19 cellular contexts compared by ENCODE assay signal in genomic region chr9:83070257-83070656, GRCh38.
DNase-seq lines count a peak whose midpoint lies in the region; ATAC-seq and TF ChIP-seq lines count a peak whose summit lies in the region.
"Had no signal": no experiment of that assay in that cellular context is flagged by ENCODE, and none has a peak within 500 bp of the region (broad histone marks: within the 10 kb centered on the region; RNA-seq: fewer than 3 reads in every experiment).

No MANE protein-coding gene starts in this region.

- H3K4me3 ChIP-seq in AG10803 (ENCODE audit: low read length) (no peak overlapping the region), astrocyte of the cerebellum (ENCODE audit: low read depth, low read length) (no peak overlapping the region)
- H3K4me3 ChIP-seq: sigmoid colon, tibial artery had no signal

- no peak for ATAC-seq in GM18498 (IDR thresholded peaks at IDR 0.05; ENCODE audit: unreplicated experiment)
- ATAC-seq in HG03139 (IDR thresholded peaks at IDR 0.05; ENCODE audit: unreplicated experiment), result no peak
- ATAC-seq: left lobe of liver had no signal

- DNase-seq in AG10803 (ENCODE audit: low read depth) (peak; percentile 73), HCEC 1CT (peak; percentile 75), astrocyte of the cerebellum (ENCODE audit: low read depth) (peak; percentile 61), iris pigment epithelial cell (ENCODE audit: low read depth) (peak; percentile 35), SIG-M5 treated with dmso at 0.1 percent for 504 hours (lab: John Stamatoyannopoulos, UW; ENCODE audit: unreplicated experiment) (no peak), SHP77 treated with DMSO at 0.1 percent for 48 hours (lab: John Stamatoyannopoulos, UW) (no peak)
- DNase-seq: activated CD4-positive, alpha-beta T cell treated with anti-CD3 and anti-CD28 coated beads, Interleukin-2, amount 50 U/mL, for 4 hours; AML-193; amygdala; erythroblast; glutamatergic neuron; NCI-H146; NCI-H69; sigmoid colon; stimulated activated naive CD4-positive, alpha-beta T cell; tibial artery had no signal

- in situ Hi-C loops in astrocyte of the cerebellum (cut with HindIII; ENCODE audit: low sequenced_read_pairs), result no loop called here

- no peak for TF ChIP-seq CTCF in AG10803 (conservative IDR thresholded peaks at IDR 0.05; ENCODE audit: low read length)
- no peak for TF ChIP-seq CTCF in astrocyte of the cerebellum (IDR thresholded peaks at IDR 0.05; ENCODE audit: low read depth, low read length, missing control alignments)

Comparison
In these comparisons a context has a peak if more than half of its experiments do, and no peak if none do; other contexts are left out.
1. DNase-seq: peak in AG10803 (single experiment), HCEC 1CT (single experiment), astrocyte of the cerebellum (single experiment) and iris pigment epithelial cell (single experiment); none in SIG-M5 treated with dmso at 0.1 percent for 504 hours (single experiment) and SHP77 treated with DMSO at 0.1 percent for 48 hours (single experiment).